In the genomic region with DNA sequence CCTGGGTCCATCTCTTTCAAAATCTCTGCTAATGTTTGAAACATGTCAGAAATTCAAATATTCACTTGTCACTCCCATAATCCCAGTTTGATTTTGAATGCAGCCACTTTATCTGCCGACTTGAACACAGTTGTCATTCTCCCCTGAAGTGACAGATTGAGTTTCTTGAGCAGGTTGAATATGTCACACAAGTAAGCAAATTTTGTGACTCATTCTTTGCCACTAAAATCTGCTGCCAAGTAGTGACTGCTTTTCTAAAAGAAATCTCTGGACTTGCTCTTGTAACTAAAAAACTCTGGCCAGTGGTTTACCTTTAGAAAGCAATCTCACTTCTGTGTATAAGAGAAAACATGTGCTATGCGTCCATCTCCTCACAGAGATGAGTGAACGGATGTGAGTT, we compare ENCODE assay signal across 33 cellular contexts.
"Had no signal": no experiment of that assay in that cellular context is flagged by ENCODE, and none has a peak within 500 bp of the region (broad histone marks: within the 10 kb centered on the region; RNA-seq: fewer than 3 reads in every experiment).

No MANE protein-coding gene starts in this region.

- H3K36me3 ChIP-seq: ascending aorta had no signal

- H3K4me1 ChIP-seq: ascending aorta had no signal

- DNase-seq: activated B cell treated with CpG ODN at 0.5 μM for 24 hours; activated CD4-positive, alpha-beta memory T cell treated with anti-CD3 and anti-CD28 coated beads, Interleukin-2, amount 10 ng/mL, durations not matched to agents 7 days and 5 days; activated CD4-positive, alpha-beta T cell treated with anti-CD3 and anti-CD28 coated beads for 1 hour; activated CD4-positive, alpha-beta T cell treated with anti-CD3 and anti-CD28 coated beads for 36 hours; activated CD4-positive, alpha-beta T cell treated with anti-CD3 and anti-CD28 coated beads for 48 hours; activated CD4-positive, alpha-beta T cell treated with anti-CD3 and anti-CD28 coated beads, Interleukin-2, amount 10 ng/mL, durations not matched to agents 7 days and 5 days; activated CD4-positive, alpha-beta T cell treated with anti-CD3 and anti-CD28 coated beads, Interleukin-2, amount 50 U/mL, for 48 hours; activated CD8-positive, alpha-beta memory T cell treated with anti-CD3 and anti-CD28 coated beads for 24 hours; activated CD8-positive, alpha-beta memory T cell treated with anti-CD3 and anti-CD28 coated beads, Interleukin-2, amount 10 ng/mL, durations not matched to agents 7 days and 5 days; activated CD8-positive, alpha-beta memory T cell treated with anti-CD3 and anti-CD28 coated beads, Interleukin-2, amount 50 U/mL, for 48 hours; activated CD8-positive, alpha-beta T cell treated with anti-CD3 and anti-CD28 coated beads, Interleukin-2, amount 10 ng/mL, durations not matched to agents 7 days and 5 days; activated effector memory CD4-positive, alpha-beta T cell treated with Interleukin-2 at 50 U/mL for 16 hours; activated gamma-delta T cell; activated naive CD4-positive, alpha-beta T cell treated with anti-CD3 and anti-CD28 coated beads, Interleukin-2, amount 10 ng/mL, durations not matched to agents 7 days and 5 days; activated naive CD4-positive, alpha-beta T cell treated with Interleukin-2 at 50 U/mL for 16 hours; activated naive CD8-positive, alpha-beta T cell treated with anti-CD3 and anti-CD28 coated beads, Interleukin-2, amount 10 ng/mL, durations not matched to agents 7 days and 5 days; activated naive CD8-positive, alpha-beta T cell treated with anti-CD3 and anti-CD28 coated beads, Interleukin-2, amount 50 U/mL, for 24 hours; activated T-cell treated with anti-CD3 and anti-CD28 coated beads, Interleukin-2, amount 50 U/mL, for 24 hours; activated T-cell treated with anti-CD3 and anti-CD28 coated beads, Interleukin-2, amount 50 U/mL, for 48 hours; amygdala; anterior cingulate cortex; central memory CD4-positive, alpha-beta T cell; T-helper 1 cell; T-helper 2 cell; T-helper 9 cell had no signal

- ATAC-seq: activated CD4-positive, alpha-beta T cell treated with anti-CD3 and anti-CD28 coated beads for 36 hours; activated CD8-positive, alpha-beta memory T cell treated with anti-CD3 and anti-CD28 coated beads, Interleukin-2, amount 10 ng/mL, durations not matched to agents 7 days and 5 days; activated CD8-positive, alpha-beta T cell treated with anti-CD3 and anti-CD28 coated beads, Interleukin-2, amount 10 ng/mL, durations not matched to agents 7 days and 5 days; activated naive CD8-positive, alpha-beta T cell treated with anti-CD3 and anti-CD28 coated beads, Interleukin-2, amount 50 U/mL, for 24 hours had no signal

- H3K9me3 Mint-ChIP-seq: activated CD4-positive, alpha-beta memory T cell treated with anti-CD3 and anti-CD28 coated beads, Interleukin-2, amount 10 ng/mL, durations not matched to agents 7 days and 5 days; activated CD4-positive, alpha-beta T cell treated with anti-CD3 and anti-CD28 coated beads, Interleukin-2, amount 10 ng/mL, durations not matched to agents 7 days and 5 days; activated naive CD4-positive, alpha-beta T cell treated with anti-CD3 and anti-CD28 coated beads, Interleukin-2, amount 10 ng/mL, durations not matched to agents 7 days and 5 days; activated naive CD8-positive, alpha-beta T cell treated with anti-CD3 and anti-CD28 coated beads, Interleukin-2, amount 10 ng/mL, durations not matched to agents 7 days and 5 days; activated naive CD8-positive, alpha-beta T cell treated with anti-CD3 and anti-CD28 coated beads, Interleukin-2, amount 50 U/mL, for 24 hours; activated T-cell treated with anti-CD3 and anti-CD28 coated beads, Interleukin-2, amount 50 U/mL, for 24 hours; activated T-helper 2 cell treated with anti-CD3 and anti-CD28 coated beads, Interferon-gamma antibody, Interleukin-2, Interleukin-4, amounts not matched to agents 10 μg/mL and 5 μg/mL and 100 μg/mL, durations not matched to agents 14 hours and 24 hours and 36 hours; T-helper 1 cell treated with Interleukin-12 subunit alpha and Interleukin-12 subunit beta and Interleukin-4 antibody, amounts not matched to agents 30 μg/mL and 1 μg/mL, for 36 hours; T-helper 2 cell treated with Interferon-gamma antibody and Interleukin-4, amounts not matched to agents 5 μg/mL and 100 μg/mL, for 36 hours had no signal

- H3K4me3 ChIP-seq: ascending aorta had no signal

- H3K27ac Mint-ChIP-seq: activated B cell treated with CpG ODN at 0.5 μM for 24 hours; activated CD4-positive, alpha-beta memory T cell treated with anti-CD3 and anti-CD28 coated beads, Interleukin-2, amount 10 ng/mL, durations not matched to agents 7 days and 5 days; activated CD4-positive, alpha-beta T cell treated with anti-CD3 and anti-CD28 coated beads for 36 hours; activated CD4-positive, alpha-beta T cell treated with anti-CD3 and anti-CD28 coated beads, Interleukin-2, amount 10 ng/mL, durations not matched to agents 7 days and 5 days; activated CD8-positive, alpha-beta memory T cell treated with anti-CD3 and anti-CD28 coated beads, Interleukin-2, amount 10 ng/mL, durations not matched to agents 7 days and 5 days; activated CD8-positive, alpha-beta T cell treated with anti-CD3 and anti-CD28 coated beads, Interleukin-2, amount 10 ng/mL, durations not matched to agents 7 days and 5 days; activated naive CD4-positive, alpha-beta T cell treated with anti-CD3 and anti-CD28 coated beads, Interleukin-2, amount 10 ng/mL, durations not matched to agents 7 days and 5 days; activated naive CD4-positive, alpha-beta T cell treated with anti-CD3 and anti-CD28 coated beads, Interleukin-2, amount 50 U/mL, for 24 hours; activated naive CD8-positive, alpha-beta T cell; activated naive CD8-positive, alpha-beta T cell treated with anti-CD3 and anti-CD28 coated beads, Interleukin-2, amount 10 ng/mL, durations not matched to agents 7 days and 5 days; activated naive CD8-positive, alpha-beta T cell treated with anti-CD3 and anti-CD28 coated beads, Interleukin-2, amount 50 U/mL, for 24 hours; activated T-cell treated with anti-CD3 and anti-CD28 coated beads, Interleukin-2, amount 50 U/mL, for 24 hours; activated T-helper 2 cell treated with anti-CD3 and anti-CD28 coated beads, Interferon-gamma antibody, Interleukin-2, Interleukin-4, amounts not matched to agents 10 μg/mL and 5 μg/mL and 100 μg/mL, durations not matched to agents 14 hours and 24 hours and 36 hours; brain; T-helper 1 cell treated with Interleukin-12 subunit alpha and Interleukin-12 subunit beta and Interleukin-4 antibody, amounts not matched to agents 30 μg/mL and 1 μg/mL, for 36 hours; T-helper 2 cell treated with Interferon-gamma antibody and Interleukin-4, amounts not matched to agents 5 μg/mL and 100 μg/mL, for 36 hours had no signal

- H3K27me3 Mint-ChIP-seq: activated B cell treated with CpG ODN at 0.5 μM for 24 hours; activated CD4-positive, alpha-beta memory T cell treated with anti-CD3 and anti-CD28 coated beads, Interleukin-2, amount 10 ng/mL, durations not matched to agents 7 days and 5 days; activated CD4-positive, alpha-beta T cell treated with anti-CD3 and anti-CD28 coated beads for 36 hours; activated CD4-positive, alpha-beta T cell treated with anti-CD3 and anti-CD28 coated beads, Interleukin-2, amount 10 ng/mL, durations not matched to agents 7 days and 5 days; activated CD8-positive, alpha-beta memory T cell treated with anti-CD3 and anti-CD28 coated beads, Interleukin-2, amount 10 ng/mL, durations not matched to agents 7 days and 5 days; activated naive CD8-positive, alpha-beta T cell; activated naive CD8-positive, alpha-beta T cell treated with anti-CD3 and anti-CD28 coated beads, Interleukin-2, amount 50 U/mL, for 24 hours; activated T-cell treated with anti-CD3 and anti-CD28 coated beads, Interleukin-2, amount 50 U/mL, for 24 hours had no signal

- H3K4me3 Mint-ChIP-seq: activated B cell treated with CpG ODN at 0.5 μM for 24 hours; activated CD4-positive, alpha-beta memory T cell treated with anti-CD3 and anti-CD28 coated beads, Interleukin-2, amount 10 ng/mL, durations not matched to agents 7 days and 5 days; activated CD4-positive, alpha-beta T cell treated with anti-CD3 and anti-CD28 coated beads for 36 hours; activated CD4-positive, alpha-beta T cell treated with anti-CD3 and anti-CD28 coated beads, Interleukin-2, amount 10 ng/mL, durations not matched to agents 7 days and 5 days; activated CD8-positive, alpha-beta memory T cell treated with anti-CD3 and anti-CD28 coated beads, Interleukin-2, amount 10 ng/mL, durations not matched to agents 7 days and 5 days; activated CD8-positive, alpha-beta T cell treated with anti-CD3 and anti-CD28 coated beads, Interleukin-2, amount 10 ng/mL, durations not matched to agents 7 days and 5 days; activated naive CD4-positive, alpha-beta T cell treated with anti-CD3 and anti-CD28 coated beads, Interleukin-2, amount 10 ng/mL, durations not matched to agents 7 days and 5 days; activated naive CD4-positive, alpha-beta T cell treated with anti-CD3 and anti-CD28 coated beads, Interleukin-2, amount 50 U/mL, for 24 hours; activated naive CD8-positive, alpha-beta T cell; activated naive CD8-positive, alpha-beta T cell treated with anti-CD3 and anti-CD28 coated beads, Interleukin-2, amount 10 ng/mL, durations not matched to agents 7 days and 5 days; activated naive CD8-positive, alpha-beta T cell treated with anti-CD3 and anti-CD28 coated beads, Interleukin-2, amount 50 U/mL, for 24 hours; activated T-cell treated with anti-CD3 and anti-CD28 coated beads, Interleukin-2, amount 50 U/mL, for 24 hours; brain; T-helper 1 cell treated with Interleukin-12 subunit alpha and Interleukin-12 subunit beta and Interleukin-4 antibody, amounts not matched to agents 30 μg/mL and 1 μg/mL, for 36 hours; T-helper 2 cell treated with Interferon-gamma antibody and Interleukin-4, amounts not matched to agents 5 μg/mL and 100 μg/mL, for 36 hours had no signal

- H3K27ac ChIP-seq: ascending aorta, VCaP had no signal

- H3K4me1 Mint-ChIP-seq: activated B cell treated with CpG ODN at 0.5 μM for 24 hours; activated CD4-positive, alpha-beta memory T cell treated with anti-CD3 and anti-CD28 coated beads, Interleukin-2, amount 10 ng/mL, durations not matched to agents 7 days and 5 days; activated CD4-positive, alpha-beta T cell treated with anti-CD3 and anti-CD28 coated beads for 36 hours; activated CD8-positive, alpha-beta memory T cell treated with anti-CD3 and anti-CD28 coated beads, Interleukin-2, amount 10 ng/mL, durations not matched to agents 7 days and 5 days; activated naive CD8-positive, alpha-beta T cell treated with anti-CD3 and anti-CD28 coated beads, Interleukin-2, amount 10 ng/mL, durations not matched to agents 7 days and 5 days; activated naive CD8-positive, alpha-beta T cell treated with anti-CD3 and anti-CD28 coated beads, Interleukin-2, amount 50 U/mL, for 24 hours; brain had no signal

- H3K36me3 Mint-ChIP-seq: activated CD8-positive, alpha-beta memory T cell treated with anti-CD3 and anti-CD28 coated beads, Interleukin-2, amount 10 ng/mL, durations not matched to agents 7 days and 5 days; activated naive CD4-positive, alpha-beta T cell treated with anti-CD3 and anti-CD28 coated beads, Interleukin-2, amount 10 ng/mL, durations not matched to agents 7 days and 5 days; activated naive CD4-positive, alpha-beta T cell treated with anti-CD3 and anti-CD28 coated beads, Interleukin-2, amount 50 U/mL, for 24 hours; activated naive CD8-positive, alpha-beta T cell; activated naive CD8-positive, alpha-beta T cell treated with anti-CD3 and anti-CD28 coated beads, Interleukin-2, amount 10 ng/mL, durations not matched to agents 7 days and 5 days; brain had no signal

- H3K27me3 ChIP-seq: ascending aorta had no signal
